ENCODE assay signal across 32 cellular contexts in genomic region chr3:144670560-144670959, GRCh38.
"Had no signal": no experiment of that assay in that cellular context is flagged by ENCODE, and none has a peak within 500 bp of the region (broad histone marks: within the 10 kb centered on the region; RNA-seq: fewer than 3 reads in every experiment).

No MANE protein-coding gene starts in this region.

- H3K9ac ChIP-seq: neural progenitor cell, parathyroid adenoma had no signal

- H3K36me3 Mint-ChIP-seq: natural killer cell treated with Interleukin-12 subunit alpha and Interleukin-12 subunit beta and Interleukin-15 and Interleukin-18, amount 100 ng/mL, for 72 hours; stimulated activated memory B cell treated with anti-CD40 and anti-IgM and Interleukin-4, amounts not matched to agents 10 μg/mL and 1 μg/mL and 100 μg/mL, for 72 hours had no signal

- H3K27ac ChIP-seq: neural progenitor cell, ovary, parathyroid adenoma, psoas muscle, right lobe of liver, sigmoid colon, spleen, suprapubic skin, testis, tibial artery, transverse colon, upper lobe of right lung, uterus had no signal

- H3K27me3 ChIP-seq: neural progenitor cell, ovary, right lobe of liver, sigmoid colon, spleen, suprapubic skin, testis, tibial artery, transverse colon, upper lobe of right lung, uterus had no signal

- H3K27me3 Mint-ChIP-seq: natural killer cell treated with Interleukin-12 subunit alpha and Interleukin-12 subunit beta and Interleukin-15 and Interleukin-18, amount 100 ng/mL, for 72 hours; progenitor cell of endocrine pancreas; stimulated activated memory B cell treated with anti-CD40 and anti-IgM and Interleukin-4, amounts not matched to agents 10 μg/mL and 1 μg/mL and 100 μg/mL, for 72 hours; stimulated activated naive CD8-positive, alpha-beta T cell treated with anti-CD3 and anti-CD28 coated beads, Interleukin-15, amount 100 ng/mL, for 72 hours; type B pancreatic cell had no signal

- H3K9me3 ChIP-seq: psoas muscle, right lobe of liver, sigmoid colon, suprapubic skin, testis, tibial artery, transverse colon, upper lobe of right lung, uterus had no signal

- H3K79me2 ChIP-seq: parathyroid adenoma had no signal

- H3K4me3 Mint-ChIP-seq: naive thymus-derived CD8-positive, alpha-beta T cell; natural killer cell treated with Interleukin-12 subunit alpha and Interleukin-12 subunit beta and Interleukin-15 and Interleukin-18, amount 100 ng/mL, for 72 hours; nephron progenitor cell; neural progenitor cell; stimulated activated memory B cell treated with anti-CD40 and anti-IgM and Interleukin-4, amounts not matched to agents 10 μg/mL and 1 μg/mL and 100 μg/mL, for 72 hours; stimulated activated naive CD8-positive, alpha-beta T cell treated with anti-CD3 and anti-CD28 coated beads, Interleukin-15, amount 100 ng/mL, for 72 hours; type B pancreatic cell had no signal

- H3K4me3 ChIP-seq: neural progenitor cell, ovary, psoas muscle, right lobe of liver, sigmoid colon, spleen, suprapubic skin, testis, tibial artery, transverse colon, upper lobe of right lung, uterus had no signal

- DNase-seq: naive thymus-derived CD8-positive, alpha-beta T cell; nephron progenitor cell; occipital lobe; ovary; posterior cingulate gyrus; psoas muscle; right cardiac atrium; right lobe of liver; sigmoid colon; small intestine; spleen; stimulated activated CD4-positive, alpha-beta T cell treated with anti-CD3 and anti-CD28 coated beads, Interleukin-12 subunit alpha, Interleukin-12 subunit beta, amount 100 ng/mL, for 4 hours; stimulated activated CD4-positive, alpha-beta T cell treated with anti-CD3 and anti-CD28 coated beads, Interleukin-1b, Interleukin-23, amount 100 ng/mL, for 48 hours; stimulated activated CD4-positive, alpha-beta T cell treated with anti-CD3 and anti-CD28 coated beads, Interleukin-4, amount 100 ng/mL, for 1 hour; stimulated activated CD4-positive, alpha-beta T cell treated with anti-CD3 and anti-CD28 coated beads, Interleukin-4, amount 100 ng/mL, for 4 hours; stimulated activated CD8-positive, alpha-beta memory T cell treated with anti-CD3 and anti-CD28 coated beads, Interleukin-4, amount 100 ng/mL, for 48 hours; stimulated activated naive CD4-positive, alpha-beta T cell; stimulated activated naive CD8-positive, alpha-beta T cell treated with anti-CD3 and anti-CD28 coated beads, Interleukin-15, amount 100 ng/mL, for 72 hours; stimulated activated naive CD8-positive, alpha-beta T cell treated with anti-CD3 and anti-CD28 coated beads, Interleukin-15, Interleukin-2, amounts not matched to agents 100 U/mL and 50 U/mL, for 24 hours; substantia nigra; testis; tibial artery; transverse colon; upper lobe of right lung; uterus had no signal

- H3K4me1 Mint-ChIP-seq: naive thymus-derived CD8-positive, alpha-beta T cell; nephron progenitor cell; neural progenitor cell; stimulated activated memory B cell treated with anti-CD40 and anti-IgM and Interleukin-4, amounts not matched to agents 10 μg/mL and 1 μg/mL and 100 μg/mL, for 72 hours; stimulated activated naive CD8-positive, alpha-beta T cell treated with anti-CD3 and anti-CD28 coated beads, Interleukin-15, amount 100 ng/mL, for 72 hours had no signal

- H3K27ac Mint-ChIP-seq: naive thymus-derived CD8-positive, alpha-beta T cell; natural killer cell treated with Interleukin-12 subunit alpha and Interleukin-12 subunit beta and Interleukin-15 and Interleukin-18, amount 100 ng/mL, for 72 hours; nephron progenitor cell; neural progenitor cell; progenitor cell of endocrine pancreas; stimulated activated memory B cell treated with anti-CD40 and anti-IgM and Interleukin-4, amounts not matched to agents 10 μg/mL and 1 μg/mL and 100 μg/mL, for 72 hours; stimulated activated naive CD8-positive, alpha-beta T cell treated with anti-CD3 and anti-CD28 coated beads, Interleukin-15, amount 100 ng/mL, for 72 hours; type B pancreatic cell had no signal

- H2AFZ ChIP-seq: neural progenitor cell, parathyroid adenoma had no signal

- H3K36me3 ChIP-seq: neural progenitor cell, ovary, right lobe of liver, sigmoid colon, spleen, suprapubic skin, tibial artery, transverse colon, upper lobe of right lung, uterus had no signal

- H3K4me2 ChIP-seq: neural progenitor cell had no signal
